21 cellular contexts compared by ENCODE assay signal in the genomic region with DNA sequence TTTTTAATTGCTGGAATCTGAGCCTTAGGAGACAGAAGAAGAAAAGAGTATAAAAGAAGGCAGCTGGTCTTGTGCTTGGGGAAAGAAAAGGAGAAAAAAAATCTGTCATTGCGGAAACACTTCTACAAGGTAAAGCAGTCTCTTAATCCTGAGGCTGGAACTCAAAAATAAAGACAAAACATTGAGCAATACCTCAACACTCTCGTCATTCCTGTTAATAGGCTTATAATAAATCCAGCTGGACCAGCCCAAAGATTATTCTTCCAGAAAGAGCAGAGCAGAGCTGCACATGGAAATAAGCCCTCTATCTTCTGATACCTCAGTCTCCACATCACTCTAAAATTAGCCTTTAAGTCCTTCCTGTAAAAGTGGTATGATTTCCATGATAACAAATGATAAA.
"Had no signal": no experiment of that assay in that cellular context is flagged by ENCODE, and none has a peak within 500 bp of the region (broad histone marks: within the 10 kb centered on the region; RNA-seq: fewer than 3 reads in every experiment).

No MANE protein-coding gene starts in this region.

- H3K36me3 ChIP-seq: left ventricle myocardium inferior, tibial nerve, uterus had no signal

- H3K4me1 ChIP-seq: left ventricle myocardium inferior, tibial nerve, uterus had no signal

- H3K4me3 ChIP-seq: left ventricle myocardium inferior, tibial nerve, uterus had no signal

- H3K27ac ChIP-seq: left ventricle myocardium inferior, tibial nerve, uterus had no signal

- H3K27me3 Mint-ChIP-seq: activated CD4-positive, alpha-beta T cell treated with anti-CD3 and anti-CD28 coated beads, Interleukin-2, amount 10 ng/mL, durations not matched to agents 7 days and 5 days; activated naive CD4-positive, alpha-beta T cell treated with anti-CD3 and anti-CD28 coated beads, Interleukin-2, amount 10 ng/mL, durations not matched to agents 7 days and 5 days; activated naive CD8-positive, alpha-beta T cell treated with anti-CD3 and anti-CD28 coated beads, Interleukin-2, amount 50 U/mL, for 24 hours; dendritic cell treated with granulocyte-macrophage colony-stimulating factor and Interleukin-4, amounts not matched to agents 40 ng/mL and 50 ng/mL, for 4 days; naive B cell had no signal

- DNase-seq: activated CD4-positive, alpha-beta T cell treated with anti-CD3 and anti-CD28 coated beads, Interleukin-2, amount 10 ng/mL, durations not matched to agents 7 days and 5 days; activated CD4-positive, CD25-positive, alpha-beta regulatory T cell; activated CD8-positive, alpha-beta memory T cell treated with anti-CD3 and anti-CD28 coated beads, Interleukin-2, amount 50 U/mL, for 48 hours; activated effector memory CD4-positive, alpha-beta T cell treated with Interleukin-2 at 50 U/mL for 16 hours; activated naive CD4-positive, alpha-beta T cell treated with anti-CD3 and anti-CD28 coated beads, Interleukin-2, amount 10 ng/mL, durations not matched to agents 7 days and 5 days; activated naive CD8-positive, alpha-beta T cell treated with anti-CD3 and anti-CD28 coated beads, Interleukin-2, amount 50 U/mL, for 24 hours; activated T-cell treated with anti-CD3 and anti-CD28 coated beads, Interleukin-2, amount 50 U/mL, for 48 hours; effector memory CD4-positive, alpha-beta T cell; foreskin melanocyte; head of caudate nucleus; left ventricle myocardium inferior; naive B cell; retina; T-helper 1 cell; T-helper 9 cell; uterus had no signal

- H3K9me3 Mint-ChIP-seq: activated naive CD4-positive, alpha-beta T cell treated with anti-CD3 and anti-CD28 coated beads, Interleukin-2, amount 10 ng/mL, durations not matched to agents 7 days and 5 days; activated naive CD8-positive, alpha-beta T cell treated with anti-CD3 and anti-CD28 coated beads, Interleukin-2, amount 50 U/mL, for 24 hours; dendritic cell treated with granulocyte-macrophage colony-stimulating factor and Interleukin-4, amounts not matched to agents 40 ng/mL and 50 ng/mL, for 4 days; neural crest cell; stimulated activated naive CD8-positive, alpha-beta T cell treated with anti-CD3 and anti-CD28 coated beads, Interleukin-15, Interleukin-2, amounts not matched to agents 100 ng/mL and 50 ng/mL, for 24 hours had no signal

- H3K27me3 ChIP-seq: tibial nerve, uterus had no signal

- H3K9me3 ChIP-seq: tibial nerve, uterus had no signal

- H3K27ac Mint-ChIP-seq: activated CD4-positive, alpha-beta T cell treated with anti-CD3 and anti-CD28 coated beads, Interleukin-2, amount 10 ng/mL, durations not matched to agents 7 days and 5 days; activated naive CD4-positive, alpha-beta T cell treated with anti-CD3 and anti-CD28 coated beads, Interleukin-2, amount 10 ng/mL, durations not matched to agents 7 days and 5 days; activated naive CD8-positive, alpha-beta T cell treated with anti-CD3 and anti-CD28 coated beads, Interleukin-2, amount 50 U/mL, for 24 hours; dendritic cell treated with granulocyte-macrophage colony-stimulating factor and Interleukin-4, amounts not matched to agents 40 ng/mL and 50 ng/mL, for 4 days; stimulated activated naive CD8-positive, alpha-beta T cell treated with anti-CD3 and anti-CD28 coated beads, Interleukin-15, Interleukin-2, amounts not matched to agents 100 ng/mL and 50 ng/mL, for 24 hours had no signal

- H3K4me3 Mint-ChIP-seq: activated CD4-positive, alpha-beta T cell treated with anti-CD3 and anti-CD28 coated beads, Interleukin-2, amount 10 ng/mL, durations not matched to agents 7 days and 5 days; activated naive CD4-positive, alpha-beta T cell treated with anti-CD3 and anti-CD28 coated beads, Interleukin-2, amount 10 ng/mL, durations not matched to agents 7 days and 5 days; activated naive CD8-positive, alpha-beta T cell treated with anti-CD3 and anti-CD28 coated beads, Interleukin-2, amount 50 U/mL, for 24 hours; dendritic cell treated with granulocyte-macrophage colony-stimulating factor and Interleukin-4, amounts not matched to agents 40 ng/mL and 50 ng/mL, for 4 days; naive B cell; neural crest cell; stimulated activated naive CD8-positive, alpha-beta T cell treated with anti-CD3 and anti-CD28 coated beads, Interleukin-15, Interleukin-2, amounts not matched to agents 100 ng/mL and 50 ng/mL, for 24 hours had no signal

- H3K4me1 Mint-ChIP-seq: activated CD4-positive, alpha-beta T cell treated with anti-CD3 and anti-CD28 coated beads, Interleukin-2, amount 10 ng/mL, durations not matched to agents 7 days and 5 days; activated naive CD4-positive, alpha-beta T cell treated with anti-CD3 and anti-CD28 coated beads, Interleukin-2, amount 10 ng/mL, durations not matched to agents 7 days and 5 days; activated naive CD8-positive, alpha-beta T cell treated with anti-CD3 and anti-CD28 coated beads, Interleukin-2, amount 50 U/mL, for 24 hours; naive B cell had no signal

- FAIRE-seq: endothelial cell of umbilical vein had no signal

- ATAC-seq: activated naive CD8-positive, alpha-beta T cell treated with anti-CD3 and anti-CD28 coated beads, Interleukin-2, amount 50 U/mL, for 24 hours had no signal

- H3K36me3 Mint-ChIP-seq: activated naive CD4-positive, alpha-beta T cell treated with anti-CD3 and anti-CD28 coated beads, Interleukin-2, amount 10 ng/mL, durations not matched to agents 7 days and 5 days; naive B cell had no signal
